20 cellular contexts compared by ENCODE assay signal in the genomic region with DNA sequence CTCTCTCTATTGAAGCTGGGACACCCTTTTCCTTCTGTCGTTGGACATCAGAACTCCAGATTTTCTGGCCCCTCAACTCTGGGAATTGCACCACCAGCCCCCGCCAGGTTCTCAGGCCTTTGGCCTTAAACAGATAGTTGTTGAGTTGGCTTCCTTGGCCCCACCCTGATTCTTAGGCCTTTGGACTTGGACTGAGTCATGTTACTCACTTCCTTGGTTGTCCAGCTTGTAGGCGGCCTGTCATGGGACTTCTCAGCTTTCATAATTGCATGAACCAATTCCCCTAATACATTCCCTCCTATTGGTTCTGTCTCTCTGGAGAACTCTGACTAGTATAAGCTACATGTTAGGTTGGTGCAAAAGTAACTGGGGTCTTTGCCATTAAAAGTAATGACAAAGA.
A peak's percentile ranks its signal among the peaks of the same experiment; 100 is the strongest.
DNase-seq lines count a peak whose midpoint lies in the region; ATAC-seq and TF ChIP-seq lines count a peak whose summit lies in the region.
"Had no signal": no experiment of that assay in that cellular context is flagged by ENCODE, and none has a peak within 500 bp of the region (broad histone marks: within the 10 kb centered on the region; RNA-seq: fewer than 3 reads in every experiment).

No MANE protein-coding gene starts in this region.

- no peaks in the 10 kb centered on the region for H3K27me3 ChIP-seq in vagina
- H3K27me3 ChIP-seq: body of pancreas, neutrophil had no signal

- H3K27ac ChIP-seq in vagina: no peak overlapping the region
- H3K27ac ChIP-seq: A549, body of pancreas, neutrophil, SJCRH30 had no signal

- no peak for TF ChIP-seq CTCF in vagina (IDR thresholded peaks at IDR 0.05)

- intact Hi-C loops in vagina (cut with DNase I): no loop called here

- no peak for TF ChIP-seq POLR2A in vagina (IDR thresholded peaks at IDR 0.05)

- H3K36me3 ChIP-seq in vagina: no peaks in the 10 kb centered on the region
- H3K36me3 ChIP-seq: neutrophil, SJCRH30 had no signal

- no peak overlapping the region for H3K4me3 ChIP-seq in vagina
- H3K4me3 ChIP-seq: A549, body of pancreas, SJCRH30 had no signal

- DNase-seq in AG08395 (ENCODE audit: low spot score): peak; percentile 7
- peak; percentile 63 for DNase-seq in HCEC 1CT
- DNase-seq in RPMI7951 (ENCODE audit: low read depth): peak; percentile 26
- peak; percentile 1 for DNase-seq in fibroblast of peridontal ligament (ENCODE audit: extremely low read depth)
- DNase-seq in kidney glomerular epithelial cell (lab: John Stamatoyannopoulos, UW): no peak
- DNase-seq in stimulated activated naive CD4-positive, alpha-beta T cell treated with Interleukin-2 at 50 U/mL for 16 hours (lab: John Stamatoyannopoulos, UW): no peak
- no peak for DNase-seq in vagina (ENCODE audit: extremely low spot score in 2 of 2)
- DNase-seq: activated CD8-positive, alpha-beta memory T cell treated with anti-CD3 and anti-CD28 coated beads, Interleukin-2, amount 50 U/mL, for 4 hours; body of pancreas; CD4-positive, CD25-positive, alpha-beta regulatory T cell; cortex of kidney; DMS153; Kasumi-1; NCI-H1417; NCI-H69; SJCRH30; stimulated activated CD4-positive, alpha-beta T cell treated with anti-CD3 and anti-CD28 coated beads, Interleukin-4, amount 100 ng/mL, for 4 hours had no signal

- H3K4me1 ChIP-seq in vagina: no peaks in the 10 kb centered on the region
- H3K4me1 ChIP-seq: A549, body of pancreas, SJCRH30 had no signal

- ATAC-seq in GM18907 (IDR thresholded peaks at IDR 0.05; ENCODE audit: unreplicated experiment): no peak
- ATAC-seq: A549, body of pancreas had no signal

- no peaks in the 10 kb centered on the region for H3K9me3 ChIP-seq in vagina
- H3K9me3 ChIP-seq: A549, body of pancreas, neutrophil had no signal

Comparison
In these comparisons a context has a peak if more than half of its experiments do, and no peak if none do; other contexts are left out.
1. DNase-seq: peak in AG08395 (single experiment), HCEC 1CT (single experiment), RPMI7951 (single experiment) and fibroblast of peridontal ligament (single experiment); none in kidney glomerular epithelial cell (single experiment), stimulated activated naive CD4-positive, alpha-beta T cell treated with Interleukin-2 at 50 U/mL for 16 hours (single experiment) and vagina (0 of 2).